Comparison of ENCODE assay signal across 8 cellular contexts in the genomic region with DNA sequence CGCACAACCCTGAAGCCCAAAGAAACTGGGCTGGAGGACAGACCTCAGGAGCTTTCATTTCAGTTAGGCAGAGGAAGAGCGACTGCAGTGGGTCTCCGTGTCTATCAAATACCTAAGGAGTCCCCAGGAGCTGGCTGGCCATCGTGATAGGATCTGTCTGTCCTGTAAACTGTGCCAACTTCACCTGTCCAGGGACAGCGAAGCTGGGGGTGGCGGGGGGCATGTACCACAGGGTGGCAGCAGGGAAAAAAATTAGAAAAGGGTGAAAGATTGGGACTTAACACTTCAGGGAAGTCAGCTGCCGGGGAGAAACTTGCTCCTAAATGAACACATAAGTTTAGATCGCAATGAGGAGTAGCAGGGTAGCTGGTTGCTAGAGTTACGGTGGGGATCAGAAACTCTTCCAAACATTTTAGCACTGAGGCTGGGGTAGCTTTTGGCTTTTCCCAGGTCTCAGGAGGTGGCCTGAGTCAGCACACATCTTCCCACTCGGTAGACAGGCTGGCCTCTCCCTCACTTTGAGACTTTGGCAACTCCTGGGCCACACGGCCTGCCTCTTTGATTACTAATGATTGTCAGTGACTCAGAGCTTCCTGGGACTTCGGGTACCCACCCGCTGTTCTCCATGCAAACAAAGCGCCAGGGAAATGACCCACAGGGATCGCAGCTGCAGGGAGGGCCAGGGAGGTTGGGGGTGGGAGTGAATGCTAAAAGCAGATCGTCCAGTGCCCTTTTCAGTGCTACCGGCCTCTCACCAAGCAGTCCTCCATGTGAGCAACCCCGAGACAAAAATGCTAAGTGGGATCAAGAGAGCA. TPM values are rescaled to one million over a fixed set of nuclear protein-coding genes. Genes with fewer than 3 reads are reported as not detected.
A peak's percentile ranks its signal among the peaks of the same experiment; 100 is the strongest.
DNase-seq lines count a peak whose midpoint lies in the region; ATAC-seq and TF ChIP-seq lines count a peak whose summit lies in the region.

No MANE protein-coding gene starts in this region.

- ATAC-seq in left ventricle myocardium superior (peak; percentile 12), HG02678 (IDR thresholded peaks at IDR 0.05; ENCODE audit: unreplicated experiment) (no peak)

- WGBS in adrenal gland, 4 donors = 32 to 38% (median 34%) methylated on average over 17 to 18 of the region's 18 CpGs

- TF ChIP-seq CTCF in adrenal gland (IDR thresholded peaks at IDR 0.05) = no peak
- no peak for TF ChIP-seq CTCF in GM10266 (IDR thresholded peaks at IDR 0.05; ENCODE audit: control insufficient read depth, insufficient read depth, low read depth, missing control alignments)

- peaks cover 19 to 41% of the 10 kb centered on the region in 2 donors for H3K4me1 ChIP-seq in adrenal gland (replicated peaks in 1 of 2)

- TF ChIP-seq POLR2A in adrenal gland (IDR thresholded peaks at IDR 0.05) = peak in 1 of 2 donors; percentile 78

- intact Hi-C loops in adrenal gland (cut with DNase I) (no loop called here), left ventricle myocardium superior (cut with micrococcal nuclease) (no loop called here)

- peak overlapping the region in 3 of 4 donors; percentile 16 to 89 (median 62) for H3K4me3 ChIP-seq in adrenal gland

- DNase-seq in NCI-H1417 (lab: John Stamatoyannopoulos, UW) (peak in 2 of 3 experiments; percentile 77), NCI-H1417 treated with DMSO at 0.1 percent for 48 hours (lab: John Stamatoyannopoulos, UW) (no peak), NCI-H510A (lab: John Stamatoyannopoulos, UW) (peak; percentile 20), adrenal gland (peak; percentile 75 to 92 (median 89)), left ventricle myocardium superior (peak; percentile 49), pons (ENCODE audit: low spot score) (peak; percentile 70), GM10266 (ENCODE audit: extremely low spot score) (no peak)

- H3K27ac ChIP-seq in adrenal gland = peak overlapping the region; percentile 85 to 99 (median 96)

- no peaks in the 10 kb centered on the region for H3K9me3 ChIP-seq in adrenal gland (replicated peaks in 1 of 3)

- no peaks in the 10 kb centered on the region for H3K27me3 ChIP-seq in adrenal gland

- peaks cover 0 to 22% of the 10 kb centered on the region in 2 donors for H3K36me3 ChIP-seq in adrenal gland (replicated peaks in 1 of 2)

RNA-seq across cellular contexts. Expression of gene MTFP1, which starts 2.9 kb away (rescaled TPM):
- total RNA-seq in adrenal gland (10 to 100 TPM; 10.4 to 36.3 (median 12.9) TPM), left ventricle myocardium superior (16.3 TPM)
- polyA plus RNA-seq in adrenal gland = 10 to 100 TPM; 13.7 to 19.7 (median 16.3) TPM

RNA-seq across cellular contexts. Expression of gene SEC14L2, which starts 25.9 kb away (rescaled TPM):
- total RNA-seq in adrenal gland (1 to 10 TPM; 2.3 to 7.7 (median 5.0) TPM), left ventricle myocardium superior (0.82 TPM)
- 1 to 10 TPM in 2 of 3 donors, under 1 TPM in 1; 0.99 to 3.1 (median 2.1) TPM for polyA plus RNA-seq in adrenal gland

RNA-seq across cellular contexts. Expression of gene RNF215, which starts 35.5 kb away (rescaled TPM):
- 10 to 100 TPM in 5 of 8 donors, 1 to 10 TPM in 3; 8.8 to 20.1 (median 12.1) TPM for total RNA-seq in adrenal gland
- 10 to 100 TPM in 2 of 3 donors, 1 to 10 TPM in 1; 2.0 to 17.4 (median 17.1) TPM for polyA plus RNA-seq in adrenal gland
- 5.4 TPM for total RNA-seq in left ventricle myocardium superior

RNA-seq across cellular contexts. Expression of gene SEC14L3, which starts 49.1 kb away (rescaled TPM):
- total RNA-seq in adrenal gland = under 1 TPM in 1 of 8 donors, not detected in 7; 0.27 TPM
- polyA plus RNA-seq in adrenal gland = not detected
- not detected for total RNA-seq in left ventricle myocardium superior

Comparison
In these comparisons a context has a peak if more than half of its experiments do, and no peak if none do; other contexts are left out.
1. DNase-seq: peak in NCI-H1417 (2 of 3), NCI-H510A (single experiment), adrenal gland (7 of 7), left ventricle myocardium superior (single experiment) and pons (single experiment); none in NCI-H1417 treated with DMSO at 0.1 percent for 48 hours (single experiment) and GM10266 (single experiment).